ENCODE assay signal across 33 cellular contexts in genomic region chr3:116192464-116192863, GRCh38.
"Had no signal": no experiment of that assay in that cellular context is flagged by ENCODE, and none has a peak within 500 bp of the region (broad histone marks: within the 10 kb centered on the region; RNA-seq: fewer than 3 reads in every experiment).

No MANE protein-coding gene starts in this region.

- FAIRE-seq: astrocyte, TTC549 had no signal

- DNase-seq: activated B cell treated with CpG ODN at 0.5 μM for 24 hours; activated CD4-positive, alpha-beta memory T cell treated with anti-CD3 and anti-CD28 coated beads for 36 hours; activated CD4-positive, alpha-beta T cell treated with anti-CD3 and anti-CD28 coated beads for 4 hours; activated CD4-positive, alpha-beta T cell treated with anti-CD3 and anti-CD28 coated beads, Interleukin-2, amount 10 ng/mL, durations not matched to agents 24 days and 14 days; activated CD4-positive, alpha-beta T cell treated with anti-CD3 and anti-CD28 coated beads, Interleukin-2, amount 50 U/mL, for 1 hour; activated CD4-positive, alpha-beta T cell treated with anti-CD3 and anti-CD28 coated beads, Interleukin-2, amount 50 U/mL, for 4 hours; activated CD4-positive, CD25-positive, alpha-beta regulatory T cell treated with anti-CD3 and anti-CD28 coated beads, Interleukin-2, amount 50 U/mL, for 72 hours; activated CD8-positive, alpha-beta memory T cell treated with anti-CD3 and anti-CD28 coated beads, Interleukin-2, amount 50 U/mL, for 4 hours; activated CD8-positive, alpha-beta T cell treated with anti-CD3 and anti-CD28 coated beads for 36 hours; activated effector memory CD4-positive, alpha-beta T cell treated with anti-CD3 and anti-CD28 coated beads, Interleukin-2, amount 50 U/mL, for 16 hours; activated gamma-delta T cell treated with Interleukin-2 at 50 U/mL for 16 hours; activated naive CD4-positive, alpha-beta T cell; activated naive CD4-positive, alpha-beta T cell treated with anti-CD3 and anti-CD28 coated beads for 36 hours; activated naive CD4-positive, alpha-beta T cell treated with anti-CD3 and anti-CD28 coated beads, Interleukin-2, amount 50 U/mL, for 16 hours; activated naive CD8-positive, alpha-beta T cell treated with anti-CD3 and anti-CD28 coated beads for 36 hours; activated T-cell treated with anti-CD3 and anti-CD28 coated beads for 4 hours; activated T-cell treated with anti-CD3 and anti-CD28 coated beads, Interleukin-2, amount 50 U/mL, for 1 hour; activated T-cell treated with anti-CD3 and anti-CD28 coated beads, Interleukin-2, amount 50 U/mL, for 4 hours; activated T-cell treated with anti-CD3 and anti-CD28 coated beads, Interleukin-2, amount 50 U/mL, for 72 hours; adrenal gland; amniotic stem cell; aorta; body of pancreas; brain microvascular endothelial cell; central memory CD4-positive, alpha-beta T cell; T-helper 2 cell; T-helper 9 cell had no signal

- H3K36me3 ChIP-seq: adrenal gland, brain microvascular endothelial cell, breast epithelium had no signal

- H3K9me3 ChIP-seq: adrenal gland, body of pancreas, breast epithelium had no signal

- H3K27me3 ChIP-seq: adrenal gland, body of pancreas, brain microvascular endothelial cell, breast epithelium had no signal

- ATAC-seq: activated CD8-positive, alpha-beta T cell treated with anti-CD3 and anti-CD28 coated beads for 36 hours; activated naive CD4-positive, alpha-beta T cell treated with anti-CD3 and anti-CD28 coated beads, Interleukin-2, amount 50 U/mL, for 72 hours; activated T-cell treated with anti-CD3 and anti-CD28 coated beads, Interleukin-2, amount 50 U/mL, for 4 hours; activated T-cell treated with anti-CD3 and anti-CD28 coated beads, Interleukin-2, amount 50 U/mL, for 72 hours; activated T-helper 17 cell treated with anti-CD3 and anti-CD28 coated beads, Interleukin-2, amount 50 U/mL, for 72 hours; body of pancreas had no signal

- H3K4me1 ChIP-seq: adrenal gland, body of pancreas, breast epithelium had no signal

- H3K4me3 ChIP-seq: adrenal gland, body of pancreas, breast epithelium had no signal

- H3K27ac ChIP-seq: adrenal gland, body of pancreas, brain microvascular endothelial cell, breast epithelium, VCaP had no signal
